1 cellular context compared by ENCODE assay signal in genomic region chr15:41811432-41812195, GRCh38.
A peak's percentile ranks its signal among the peaks of the same experiment; 100 is the strongest.
TF ChIP-seq lines count a peak whose summit lies in the region.

No MANE protein-coding gene starts in this region.

TF ChIP-seq in K562, 482 proteins besides CTCF, POLR2A, EP300 and RAD21 (continued from another document and continues in another):
- TF ChIP-seq ZNF551 (CRISPR knock-in tag; IDR thresholded peaks at IDR 0.05) (no peak), ZNF280B (CRISPR knock-in tag; IDR thresholded peaks at IDR 0.05) (no peak), RBM25 (IDR thresholded peaks at IDR 0.05; ENCODE audit: low read depth, low read length, severe bottlenecking) (no peak), DMBX1 (CRISPR knock-in tag; IDR thresholded peaks at IDR 0.05; ENCODE audit: borderline replicate concordance) (no peak), TAF7 (tag; IDR thresholded peaks at IDR 0.05) (no peak), HMBOX1 (IDR thresholded peaks at IDR 0.05) (peak; percentile 50; the same call in 1 of the 2 replicates), TCF15 (CRISPR knock-in tag; IDR thresholded peaks at IDR 0.05) (no peak), RFX1 (IDR thresholded peaks at IDR 0.05) (no peak), EHMT2 (IDR thresholded peaks at IDR 0.05) (no peak), TRIM28 (IDR thresholded peaks at IDR 0.05) (no peak), NEUROD1 (IDR thresholded peaks at IDR 0.05; ENCODE audit: borderline replicate concordance, low read depth, low read length, partially characterized antibody) (no peak), TRIM24 (IDR thresholded peaks at IDR 0.05) (no peak), STAG1 (CRISPR knock-in tag; IDR thresholded peaks at IDR 0.05; ENCODE audit: borderline replicate concordance) (peak; percentile 58; the same call in 1 of the 2 replicates), ZNF695 (CRISPR knock-in tag; IDR thresholded peaks at IDR 0.05) (no peak), ZNF79 (CRISPR knock-in tag; IDR thresholded peaks at IDR 0.05; ENCODE audit: low read depth) (no peak), GATAD2B (IDR thresholded peaks at IDR 0.05; ENCODE audit: borderline replicate concordance) (no peak), FOXK1 (CRISPR knock-in tag; IDR thresholded peaks at IDR 0.05; ENCODE audit: borderline replicate concordance) (no peak), XRCC5 (IDR thresholded peaks at IDR 0.05; ENCODE audit: low read depth, low read length) (0 out of 2 replicates have a peak, but pooled peaks have one; percentile 29), KLF6 (CRISPR knock-in tag; IDR thresholded peaks at IDR 0.05; ENCODE audit: borderline replicate concordance) (no peak), MNT (conservative IDR thresholded peaks at IDR 0.05) (no peak), ZNF384 (IDR thresholded peaks at IDR 0.05; ENCODE audit: low read depth, low read length) (peak; percentile 32; the same call in 1 of the 2 replicates), SNRNP70 (optimal IDR thresholded peaks at IDR 0.05; ENCODE audit: low read depth, low read length) (no peak), TAF1 (IDR thresholded peaks at IDR 0.05; ENCODE audit: control insufficient read depth, extremely low read depth, insufficient read depth, low read length, severe bottlenecking) (no peak), MCM7 (IDR thresholded peaks at IDR 0.05) (no peak), CREBBP (IDR thresholded peaks at IDR 0.05; ENCODE audit: low read depth, low read length) (no peak), ZSCAN29 (IDR thresholded peaks at IDR 0.05) (no peak), EGR1 (conservative IDR thresholded peaks at IDR 0.05) (no peak), GTF2A2 (tag; IDR thresholded peaks at IDR 0.05) (no peak), SMAD1 (IDR thresholded peaks at IDR 0.05; ENCODE audit: low read depth, low read length, partially characterized antibody) (no peak), ARID2 (IDR thresholded peaks at IDR 0.05) (peak; percentile 85), CTCFL (IDR thresholded peaks at IDR 0.05; ENCODE audit: borderline replicate concordance, insufficient read depth, low read depth, low read length, poor library complexity, severe bottlenecking) (peak; percentile 23), ZNF766 (CRISPR knock-in tag; conservative IDR thresholded peaks at IDR 0.05) (no peak), ID3 (CRISPR knock-in tag; IDR thresholded peaks at IDR 0.05) (no peak), ID3 (tag; IDR thresholded peaks at IDR 0.05) (no peak), SRSF7 (optimal IDR thresholded peaks at IDR 0.05; ENCODE audit: low read depth, low read length) (no peak), CBX1 (IDR thresholded peaks at IDR 0.05; ENCODE audit: low read depth) (no peak), PPARD (CRISPR knock-in tag; IDR thresholded peaks at IDR 0.05) (no peak), SREBF1 (IDR thresholded peaks at IDR 0.05; ENCODE audit: borderline replicate concordance, low read depth, low read length) (no peak), RCOR1 (IDR thresholded peaks at IDR 0.05; ENCODE audit: borderline replicate concordance in 1 of 2, low read depth in 2 of 2, low read length in 2 of 2) (peak in 1 of 2 experiments; percentile 50; a peak in 1 of 4 replicates)
- TF ChIP-seq, protein P1, sequence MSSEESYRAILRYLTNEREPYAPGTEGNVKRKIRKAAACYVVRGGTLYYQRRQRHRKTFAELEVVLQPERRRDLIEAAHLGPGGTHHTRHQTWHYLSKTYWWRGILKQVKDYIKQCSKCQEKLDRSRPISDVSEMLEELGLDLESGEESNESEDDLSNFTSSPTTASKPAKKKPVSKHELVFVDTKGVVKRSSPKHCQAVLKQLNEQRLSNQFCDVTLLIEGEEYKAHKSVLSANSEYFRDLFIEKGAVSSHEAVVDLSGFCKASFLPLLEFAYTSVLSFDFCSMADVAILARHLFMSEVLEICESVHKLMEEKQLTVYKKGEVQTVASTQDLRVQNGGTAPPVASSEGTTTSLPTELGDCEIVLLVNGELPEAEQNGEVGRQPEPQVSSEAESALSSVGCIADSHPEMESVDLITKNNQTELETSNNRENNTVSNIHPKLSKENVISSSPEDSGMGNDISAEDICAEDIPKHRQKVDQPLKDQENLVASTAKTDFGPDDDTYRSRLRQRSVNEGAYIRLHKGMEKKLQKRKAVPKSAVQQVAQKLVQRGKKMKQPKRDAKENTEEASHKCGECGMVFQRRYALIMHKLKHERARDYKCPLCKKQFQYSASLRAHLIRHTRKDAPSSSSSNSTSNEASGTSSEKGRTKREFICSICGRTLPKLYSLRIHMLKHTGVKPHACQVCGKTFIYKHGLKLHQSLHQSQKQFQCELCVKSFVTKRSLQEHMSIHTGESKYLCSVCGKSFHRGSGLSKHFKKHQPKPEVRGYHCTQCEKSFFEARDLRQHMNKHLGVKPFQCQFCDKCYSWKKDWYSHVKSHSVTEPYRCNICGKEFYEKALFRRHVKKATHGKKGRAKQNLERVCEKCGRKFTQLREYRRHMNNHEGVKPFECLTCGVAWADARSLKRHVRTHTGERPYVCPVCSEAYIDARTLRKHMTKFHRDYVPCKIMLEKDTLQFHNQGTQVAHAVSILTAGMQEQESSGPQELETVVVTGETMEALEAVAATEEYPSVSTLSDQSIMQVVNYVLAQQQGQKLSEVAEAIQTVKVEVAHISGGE (CRISPR knock-in tag; IDR thresholded peaks at IDR 0.05): no peak
- TF ChIP-seq, protein P2, sequence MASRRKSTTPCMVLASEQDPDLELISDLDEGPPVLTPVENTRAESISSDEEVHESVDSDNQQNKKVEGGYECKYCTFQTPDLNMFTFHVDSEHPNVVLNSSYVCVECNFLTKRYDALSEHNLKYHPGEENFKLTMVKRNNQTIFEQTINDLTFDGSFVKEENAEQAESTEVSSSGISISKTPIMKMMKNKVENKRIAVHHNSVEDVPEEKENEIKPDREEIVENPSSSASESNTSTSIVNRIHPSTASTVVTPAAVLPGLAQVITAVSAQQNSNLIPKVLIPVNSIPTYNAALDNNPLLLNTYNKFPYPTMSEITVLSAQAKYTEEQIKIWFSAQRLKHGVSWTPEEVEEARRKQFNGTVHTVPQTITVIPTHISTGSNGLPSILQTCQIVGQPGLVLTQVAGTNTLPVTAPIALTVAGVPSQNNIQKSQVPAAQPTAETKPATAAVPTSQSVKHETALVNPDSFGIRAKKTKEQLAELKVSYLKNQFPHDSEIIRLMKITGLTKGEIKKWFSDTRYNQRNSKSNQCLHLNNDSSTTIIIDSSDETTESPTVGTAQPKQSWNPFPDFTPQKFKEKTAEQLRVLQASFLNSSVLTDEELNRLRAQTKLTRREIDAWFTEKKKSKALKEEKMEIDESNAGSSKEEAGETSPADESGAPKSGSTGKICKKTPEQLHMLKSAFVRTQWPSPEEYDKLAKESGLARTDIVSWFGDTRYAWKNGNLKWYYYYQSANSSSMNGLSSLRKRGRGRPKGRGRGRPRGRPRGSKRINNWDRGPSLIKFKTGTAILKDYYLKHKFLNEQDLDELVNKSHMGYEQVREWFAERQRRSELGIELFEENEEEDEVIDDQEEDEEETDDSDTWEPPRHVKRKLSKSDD (conservative IDR thresholded peaks at IDR 0.05; ENCODE audit: low read length): no peak
- TF ChIP-seq, protein P3, sequence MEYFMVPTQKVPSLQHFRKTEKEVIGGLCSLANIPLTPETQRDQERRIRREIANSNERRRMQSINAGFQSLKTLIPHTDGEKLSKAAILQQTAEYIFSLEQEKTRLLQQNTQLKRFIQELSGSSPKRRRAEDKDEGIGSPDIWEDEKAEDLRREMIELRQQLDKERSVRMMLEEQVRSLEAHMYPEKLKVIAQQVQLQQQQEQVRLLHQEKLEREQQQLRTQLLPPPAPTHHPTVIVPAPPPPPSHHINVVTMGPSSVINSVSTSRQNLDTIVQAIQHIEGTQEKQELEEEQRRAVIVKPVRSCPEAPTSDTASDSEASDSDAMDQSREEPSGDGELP (CRISPR knock-in tag; IDR thresholded peaks at IDR 0.05; ENCODE audit: borderline replicate concordance): peak; percentile 11; the same call in 1 of the 2 replicates
- TF ChIP-seq, protein P4, sequence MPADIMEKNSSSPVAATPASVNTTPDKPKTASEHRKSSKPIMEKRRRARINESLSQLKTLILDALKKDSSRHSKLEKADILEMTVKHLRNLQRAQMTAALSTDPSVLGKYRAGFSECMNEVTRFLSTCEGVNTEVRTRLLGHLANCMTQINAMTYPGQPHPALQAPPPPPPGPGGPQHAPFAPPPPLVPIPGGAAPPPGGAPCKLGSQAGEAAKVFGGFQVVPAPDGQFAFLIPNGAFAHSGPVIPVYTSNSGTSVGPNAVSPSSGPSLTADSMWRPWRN (IDR thresholded peaks at IDR 0.05; ENCODE audit: low read depth): no peak
- TF ChIP-seq, protein P5, sequence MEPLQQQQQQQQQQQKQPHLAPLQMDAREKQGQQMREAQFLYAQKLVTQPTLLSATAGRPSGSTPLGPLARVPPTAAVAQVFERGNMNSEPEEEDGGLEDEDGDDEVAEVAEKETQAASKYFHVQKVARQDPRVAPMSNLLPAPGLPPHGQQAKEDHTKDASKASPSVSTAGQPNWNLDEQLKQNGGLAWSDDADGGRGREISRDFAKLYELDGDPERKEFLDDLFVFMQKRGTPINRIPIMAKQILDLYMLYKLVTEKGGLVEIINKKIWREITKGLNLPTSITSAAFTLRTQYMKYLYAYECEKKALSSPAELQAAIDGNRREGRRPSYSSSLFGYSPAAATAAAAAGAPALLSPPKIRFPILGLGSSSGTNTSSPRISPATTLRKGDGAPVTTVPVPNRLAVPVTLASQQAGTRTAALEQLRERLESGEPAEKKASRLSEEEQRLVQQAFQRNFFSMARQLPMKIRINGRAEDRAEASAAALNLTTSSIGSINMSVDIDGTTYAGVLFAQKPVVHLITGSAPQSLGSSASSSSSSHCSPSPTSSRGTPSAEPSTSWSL (CRISPR knock-in tag; IDR thresholded peaks at IDR 0.05; ENCODE audit: borderline replicate concordance): no peak
- TF ChIP-seq, protein P6, sequence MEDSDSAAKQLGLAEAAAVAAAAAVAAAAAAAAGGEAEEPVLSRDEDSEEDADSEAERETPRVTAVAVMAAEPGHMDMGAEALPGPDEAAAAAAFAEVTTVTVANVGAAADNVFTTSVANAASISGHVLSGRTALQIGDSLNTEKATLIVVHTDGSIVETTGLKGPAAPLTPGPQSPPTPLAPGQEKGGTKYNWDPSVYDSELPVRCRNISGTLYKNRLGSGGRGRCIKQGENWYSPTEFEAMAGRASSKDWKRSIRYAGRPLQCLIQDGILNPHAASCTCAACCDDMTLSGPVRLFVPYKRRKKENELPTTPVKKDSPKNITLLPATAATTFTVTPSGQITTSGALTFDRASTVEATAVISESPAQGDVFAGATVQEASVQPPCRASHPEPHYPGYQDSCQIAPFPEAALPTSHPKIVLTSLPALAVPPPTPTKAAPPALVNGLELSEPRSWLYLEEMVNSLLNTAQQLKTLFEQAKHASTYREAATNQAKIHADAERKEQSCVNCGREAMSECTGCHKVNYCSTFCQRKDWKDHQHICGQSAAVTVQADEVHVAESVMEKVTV (CRISPR knock-in tag; IDR thresholded peaks at IDR 0.05): peak; percentile 92
